7 cellular contexts compared by ENCODE assay signal in genomic region chr4:128422296-128422695, GRCh38.
DNase-seq lines count a peak whose midpoint lies in the region; ATAC-seq, FAIRE-seq and TF ChIP-seq lines count a peak whose summit lies in the region.
"Not testable (repeated sequence)": the region's sequence is repeated elsewhere in the genome, so short reads cannot be mapped to it uniquely, and the experiment has no call there.

No MANE protein-coding gene starts in this region.

- not testable (repeated sequence) for H3K36me3 ChIP-seq in GM12878 (ENCODE audit: control insufficient read depth in 2 of 2, insufficient read depth in 2 of 2, low read length in 1 of 2)

- peak; percentile 55 for FAIRE-seq in GM18507 (lab: Jason Lieb, UNC)
- not testable (repeated sequence) for FAIRE-seq in GM12878 (lab: Jason Lieb, UNC)

- intact Hi-C loops in GM12878 (cut with micrococcal nuclease; ENCODE audit: unreplicated experiment) = not testable (repeated sequence)

- not testable (repeated sequence) for H3K27ac ChIP-seq in GM12878 (ENCODE audit: control insufficient read depth, insufficient read depth)

- DNase-seq in GM18507 (ENCODE audit: extremely low spot score, insufficient read length, low read depth); GM12878 (ENCODE audit: low read depth, low spot score): not testable (repeated sequence)

- BruUV-seq in GM12878 (replicated peaks; lab: Mats Ljungman, UMichigan) = not testable (repeated sequence)

- H3K27me3 ChIP-seq in GM12878 (replicated peaks in 1 of 2; ENCODE audit: control insufficient read depth in 2 of 2, insufficient read depth in 2 of 2, low read length in 1 of 2) = not testable (repeated sequence)

- POLR2A ChIA-PET in GM12878 (lab: Charles Lee) = not testable (repeated sequence)

- SMC1A ChIA-PET in GM12878 (lab: Charles Lee; ENCODE audit: uncharacterized antibody, unreplicated experiment) = interaction anchor here (1.5 kb wide), 1 partner anchor 30 kb away, joined by 4 read pairs; no protein-coding TSS in a partner anchor

- CTCF ChIA-PET in GM12878 (lab: Yijun Ruan, JAX) = interaction anchor here (1.6 kb wide), 1 partner anchor 31 kb away, joined by 10 read pairs; no protein-coding TSS in a partner anchor

- not testable (repeated sequence) for H2AFZ ChIP-seq in GM12878 (ENCODE audit: control insufficient read depth, low read depth, low read length)

- TF ChIP-seq EP300 in GM12878 (IDR thresholded peaks at IDR 0.05; ENCODE audit: borderline replicate concordance in 1 of 2, control insufficient read depth in 1 of 2, low read depth in 2 of 2, low read length in 2 of 2) = not testable (repeated sequence)

- H3K4me3 ChIP-seq in GM12878 = not testable (repeated sequence)

- ATAC-seq in GM19025 (IDR thresholded peaks at IDR 0.05; ENCODE audit: low read depth, unreplicated experiment) = peak; percentile 82
- peak; percentile 71 for ATAC-seq in GM21423 (IDR thresholded peaks at IDR 0.05; ENCODE audit: unreplicated experiment)
- peak; percentile 85 for ATAC-seq in HG02678 (IDR thresholded peaks at IDR 0.05; ENCODE audit: unreplicated experiment)
- peak; percentile 68 for ATAC-seq in HG03045 (IDR thresholded peaks at IDR 0.05; ENCODE audit: unreplicated experiment)
- ATAC-seq in HG03432 (IDR thresholded peaks at IDR 0.05; ENCODE audit: unreplicated experiment) = peak; percentile 86
- peak; percentile 76 for ATAC-seq in GM12878

- not testable (repeated sequence) for TF ChIP-seq RAD21 in GM12878 (IDR thresholded peaks at IDR 0.05; ENCODE audit: insufficient read depth, low read depth, low read length)

- not testable (repeated sequence) for H4K20me1 ChIP-seq in GM12878 (ENCODE audit: control insufficient read depth, insufficient read depth)

- TF ChIP-seq POLR2A in GM12878 (IDR thresholded peaks at IDR 0.05; ENCODE audit: low read depth, low read length) = not testable (repeated sequence)

- TF ChIP-seq CTCF in GM12878 (IDR thresholded peaks at IDR 0.05 in 2 of 3, conservative IDR thresholded peaks at IDR 0.05 in 1 of 3; ENCODE audit: control insufficient read depth in 2 of 3, extremely low read depth in 1 of 3, insufficient read depth in 1 of 3, low read depth in 3 of 3, low read length in 3 of 3) = not testable (repeated sequence)

- in situ Hi-C loops in GM12878 (cut with MboI) = not testable (repeated sequence)

- RAD21 ChIA-PET in GM12878 (lab: Charles Lee; ENCODE audit: unreplicated experiment) = interaction anchor here (0.6 kb wide), 1 partner anchor 29 kb away, joined by 3 read pairs; no protein-coding TSS in a partner anchor

- not testable (repeated sequence) for H3K4me1 ChIP-seq in GM12878 (ENCODE audit: control insufficient read depth, insufficient read depth, low read length)

- H3K9me3 ChIP-seq in GM12878 (replicated peaks; ENCODE audit: control insufficient read depth, insufficient read depth, low read length) = not testable (repeated sequence)

- H3K79me2 ChIP-seq in GM12878 (ENCODE audit: control insufficient read depth, insufficient read depth, low read length) = not testable (repeated sequence)

- not testable (repeated sequence) for H3K9ac ChIP-seq in GM12878 (ENCODE audit: control insufficient read depth, insufficient read depth, low read length)

- not testable (repeated sequence) for H3K4me2 ChIP-seq in GM12878 (ENCODE audit: control insufficient read depth, insufficient read depth)

- WGBS in GM12878 (ENCODE audit: insufficient coverage, insufficient replicate concordance, low lambda C conversion rate, missing lambda C conversion rate) = 19% methylated on average over 5 of the region's 5 CpGs

TF ChIP-seq in GM12878, 131 proteins besides CTCF, POLR2A, EP300 and RAD21:
- peak; percentile 44; the same call in 1 of the 2 replicates for TF ChIP-seq ATF7 (IDR thresholded peaks at IDR 0.05; ENCODE audit: low read depth)
